ENCODE assay signal across 20 cellular contexts in genomic region chr6:315921-316752, GRCh38. TPM values are rescaled to one million over a fixed set of nuclear protein-coding genes. Genes with fewer than 3 reads are reported as not detected.
A peak's percentile ranks its signal among the peaks of the same experiment; 100 is the strongest.
DNase-seq lines count a peak whose midpoint lies in the region; ATAC-seq and TF ChIP-seq lines count a peak whose summit lies in the region.
"Had no signal": no experiment of that assay in that cellular context is flagged by ENCODE, and none has a peak within 500 bp of the region (broad histone marks: within the 10 kb centered on the region; RNA-seq: fewer than 3 reads in every experiment).

No MANE protein-coding gene starts in this region.

- peaks cover 23% of the 10 kb centered on the region for H3K36me3 Mint-ChIP-seq in activated T-cell treated with anti-CD3 and anti-CD28 coated beads, Interleukin-2, amount 50 U/mL, for 24 hours (ENCODE audit: low read depth)
- peaks cover 58% of the 10 kb centered on the region for H3K36me3 Mint-ChIP-seq in activated B cell treated with CpG ODN at 0.5 μM for 24 hours (ENCODE audit: low read depth)

- DNase-seq in activated T-cell treated with anti-CD3 and anti-CD28 coated beads, Interleukin-2, amount 50 U/mL, for 24 hours = peak; percentile 28
- DNase-seq in activated T-cell treated with anti-CD3 and anti-CD28 coated beads for 4 hours (no peak), activated B cell treated with CpG ODN at 0.5 μM for 24 hours (no peak), activated gamma-delta T cell treated with Interleukin-2 at 50 U/mL for 16 hours (no peak)
- DNase-seq in stimulated activated CD4-positive, alpha-beta T cell treated with anti-CD3 and anti-CD28 coated beads, Interleukin-1b, Interleukin-23, amount 100 ng/mL, for 48 hours = no peak
- DNase-seq: activated CD4-positive, alpha-beta T cell treated with anti-CD3 and anti-CD28 coated beads, Interleukin-2, amount 50 U/mL, for 4 hours; activated naive CD8-positive, alpha-beta T cell treated with anti-CD3 and anti-CD28 coated beads, Interleukin-2, amount 50 U/mL, for 24 hours; activated T-cell treated with anti-CD3 and anti-CD28 coated beads, Interleukin-2, amount 50 U/mL, for 48 hours; CD4-positive, alpha-beta memory T cell; effector memory CD4-positive, alpha-beta T cell; EL; hippocampal formation; kidney glomerular epithelial cell; midbrain; NCI-H187 treated with DMSO at 0.1 percent for 48 hours; NCI-H510A; nucleus accumbens had no signal

- intact Hi-C loops in activated B cell treated with CpG ODN at 0.5 μM for 24 hours (cut with micrococcal nuclease) = loop anchor here (2.0 kb wide), 2 partner anchors 45 to 63 kb away; no protein-coding TSS in a partner anchor

- POLR2A ChIA-PET in activated B cell treated with CpG ODN at 0.5 μM for 24 hours (lab: Charles Lee) = interaction anchor here (0.6 to 4.0 kb wide), 9 partner anchors 16 to 97 kb away, joined by 3 to 37 read pairs (median 5); partner anchors contain the start of genes DUSP22 and IRF4

- no peaks in the 10 kb centered on the region for H3K27me3 Mint-ChIP-seq in activated T-cell treated with anti-CD3 and anti-CD28 coated beads, Interleukin-2, amount 50 U/mL, for 24 hours
- H3K27me3 Mint-ChIP-seq in activated B cell treated with CpG ODN at 0.5 μM for 24 hours = no peaks in the 10 kb centered on the region
- H3K27me3 Mint-ChIP-seq: activated naive CD8-positive, alpha-beta T cell treated with anti-CD3 and anti-CD28 coated beads, Interleukin-2, amount 50 U/mL, for 24 hours; CD4-positive, alpha-beta memory T cell had no signal

- CTCF ChIA-PET in activated B cell treated with CpG ODN at 0.5 μM for 24 hours (lab: Charles Lee) = no interaction called here

- no peak overlapping the region for H3K4me3 Mint-ChIP-seq in activated T-cell treated with anti-CD3 and anti-CD28 coated beads, Interleukin-2, amount 50 U/mL, for 24 hours
- H3K4me3 Mint-ChIP-seq in activated B cell treated with CpG ODN at 0.5 μM for 24 hours = peak overlapping the region; percentile 8
- H3K4me3 Mint-ChIP-seq: activated naive CD8-positive, alpha-beta T cell treated with anti-CD3 and anti-CD28 coated beads, Interleukin-2, amount 50 U/mL, for 24 hours; CD4-positive, alpha-beta memory T cell had no signal

- H3K4me1 Mint-ChIP-seq in activated T-cell treated with anti-CD3 and anti-CD28 coated beads, Interleukin-2, amount 50 U/mL, for 24 hours (ENCODE audit: low read depth) = peaks cover 36% of the 10 kb centered on the region
- peaks cover 77% of the 10 kb centered on the region for H3K4me1 Mint-ChIP-seq in activated B cell treated with CpG ODN at 0.5 μM for 24 hours

- H3K27ac Mint-ChIP-seq in activated T-cell treated with anti-CD3 and anti-CD28 coated beads, Interleukin-2, amount 50 U/mL, for 24 hours = no peak overlapping the region
- H3K27ac Mint-ChIP-seq in activated B cell treated with CpG ODN at 0.5 μM for 24 hours = peak overlapping the region; percentile 83
- H3K27ac Mint-ChIP-seq: activated naive CD8-positive, alpha-beta T cell treated with anti-CD3 and anti-CD28 coated beads, Interleukin-2, amount 50 U/mL, for 24 hours; CD4-positive, alpha-beta memory T cell had no signal

- H3K9me3 Mint-ChIP-seq in activated T-cell treated with anti-CD3 and anti-CD28 coated beads, Interleukin-2, amount 50 U/mL, for 24 hours = no peaks in the 10 kb centered on the region
- no peaks in the 10 kb centered on the region for H3K9me3 Mint-ChIP-seq in activated B cell treated with CpG ODN at 0.5 μM for 24 hours
- H3K9me3 Mint-ChIP-seq: activated naive CD8-positive, alpha-beta T cell treated with anti-CD3 and anti-CD28 coated beads, Interleukin-2, amount 50 U/mL, for 24 hours had no signal

- TF ChIP-seq CTCF in activated B cell treated with CpG ODN at 0.5 μM for 24 hours (IDR thresholded peaks at IDR 0.05) = no peak

- peak; percentile 23 for ATAC-seq in GM21786 (IDR thresholded peaks at IDR 0.05; ENCODE audit: unreplicated experiment)
- ATAC-seq in activated B cell treated with CpG ODN at 0.5 μM for 24 hours (ENCODE audit: low read depth) = no peak
- no peak for ATAC-seq in GM18873 (IDR thresholded peaks at IDR 0.05; ENCODE audit: low FRiP score, unreplicated experiment)
- ATAC-seq in GM19397 (IDR thresholded peaks at IDR 0.05; ENCODE audit: unreplicated experiment) = no peak
- ATAC-seq: activated naive CD8-positive, alpha-beta T cell treated with anti-CD3 and anti-CD28 coated beads, Interleukin-2, amount 50 U/mL, for 24 hours had no signal

RNA-seq across cellular contexts. Expression of gene DUSP22, which starts 23.9 kb away (rescaled TPM):
- 137 and 153 TPM in 2 replicates for total RNA-seq in activated B cell treated with CpG ODN at 0.5 μM for 24 hours
